Comparison of ENCODE assay signal across 13 cellular contexts in genomic region chr4:7513731-7514130, GRCh38.
DNase-seq lines count a peak whose midpoint lies in the region; ATAC-seq and TF ChIP-seq lines count a peak whose summit lies in the region.
"Had no signal": no experiment of that assay in that cellular context is flagged by ENCODE, and none has a peak within 500 bp of the region (broad histone marks: within the 10 kb centered on the region; RNA-seq: fewer than 3 reads in every experiment).

No MANE protein-coding gene starts in this region.

- intact Hi-C loops in HCT116 (cut with micrococcal nuclease) (no loop called here), uterus (cut with DNase I; ENCODE audit: low total_unique reads) (no loop called here)

- TF ChIP-seq POLR2A in HCT116 (IDR thresholded peaks at IDR 0.05; ENCODE audit: borderline replicate concordance, extremely low read depth, insufficient read depth, insufficient read length), result no peak
- TF ChIP-seq POLR2A in uterus (IDR thresholded peaks at IDR 0.05), result no peak

- POLR2A ChIA-PET in HCT116 (lab: Charles Lee), result no interaction called here

- H3K27me3 ChIP-seq in HCT116 (ENCODE audit: insufficient read depth, low read length) (peaks cover 14% of the 10 kb centered on the region; the same call in 1 of the 2 replicates), uterus (no peaks in the 10 kb centered on the region)

- BruUV-seq in HCT116 (replicated peaks; lab: Mats Ljungman, UMichigan), result no TSS peak

- peak overlapping the region; percentile 20 for H3K4me2 ChIP-seq in HCT116 (ENCODE audit: low read length)
- H3K4me2 ChIP-seq: KMS-11 had no signal

- TF ChIP-seq CTCF in HCT116 (IDR thresholded peaks at IDR 0.05 in 2 of 3, conservative IDR thresholded peaks at IDR 0.05 in 1 of 3; ENCODE audit: borderline replicate concordance in 1 of 3, insufficient read depth in 1 of 3, low read depth in 2 of 3, low read length in 2 of 3) (no peak), uterus (IDR thresholded peaks at IDR 0.05) (no peak)

- H3K4me3 ChIP-seq in HCT116 (replicated peaks in 1 of 2; ENCODE audit: low read depth in 1 of 2, low read length in 2 of 2) (no peak overlapping the region), uterus (no peak overlapping the region)
- H3K4me3 ChIP-seq: esophagus squamous epithelium, HAP-1 had no signal

- H3K36me3 ChIP-seq in HCT116 (ENCODE audit: control insufficient read depth in 1 of 2, insufficient read depth in 2 of 2, low read length in 2 of 2), result no peaks in the 10 kb centered on the region
- no peaks in the 10 kb centered on the region for H3K36me3 ChIP-seq in uterus
- H3K36me3 ChIP-seq: esophagus squamous epithelium, HAP-1 had no signal

- no peak overlapping the region for H3K9ac ChIP-seq in HCT116 (ENCODE audit: low read length)
- H3K9ac ChIP-seq: KMS-11 had no signal

- RAD21 ChIA-PET in HCT116 (lab: Charles Lee; ENCODE audit: low non-redundant PET in 1 of 2, low total read pairs in 2 of 2, uncharacterized antibody in 2 of 2, unreplicated experiment in 2 of 2), result no interaction called here

- H3K27ac ChIP-seq in HCT116 (ENCODE audit: low read depth, low read length), result no peak overlapping the region
- H3K27ac ChIP-seq in uterus, result no peak overlapping the region
- H3K27ac ChIP-seq: esophagus squamous epithelium, KMS-11 had no signal

- H4K20me1 ChIP-seq in HCT116 (ENCODE audit: insufficient read depth), result no peaks in the 10 kb centered on the region

- H3K9me2 ChIP-seq in HCT116 (ENCODE audit: insufficient read depth), result no peaks in the 10 kb centered on the region

- no peaks in the 10 kb centered on the region for H3K79me2 ChIP-seq in HCT116 (ENCODE audit: insufficient read depth, low read length)

- ATAC-seq in HCT116, result peak; percentile 61

- no peaks in the 10 kb centered on the region for H3K9me3 ChIP-seq in HCT116 (ENCODE audit: control insufficient read depth in 1 of 2, insufficient read depth in 1 of 2, low read depth in 1 of 2, low read length in 2 of 2)
- no peaks in the 10 kb centered on the region for H3K9me3 ChIP-seq in uterus
- H3K9me3 ChIP-seq: esophagus squamous epithelium, HAP-1 had no signal

- H3K4me1 ChIP-seq in HCT116 (ENCODE audit: control insufficient read depth in 1 of 2, insufficient read depth in 2 of 2, low read length in 2 of 2) (peaks cover 3 to 11% of the 10 kb centered on the region in 2 experiments; a peak in 3 of 4 replicates), uterus (no peaks in the 10 kb centered on the region)
- H3K4me1 ChIP-seq: HAP-1 had no signal

- no peak for TF ChIP-seq RAD21 in HCT116 (IDR thresholded peaks at IDR 0.05; ENCODE audit: low read depth)

- no peak overlapping the region for H2AFZ ChIP-seq in HCT116 (ENCODE audit: low read depth, low read length, poor library complexity, severe bottlenecking)

- CTCF ChIA-PET in HCT116 (lab: Charles Lee), result no interaction called here

- DNase-seq in HCT116 (ENCODE audit: low read depth, low spot score) (no peak), SW480 (ENCODE audit: low spot score) (peak; percentile 57), hepatic stellate cell (ENCODE audit: low spot score) (peak; percentile 37), GM19240 (ENCODE audit: insufficient read length, low spot score) (no peak), cerebellar nuclear complex (lab: John Stamatoyannopoulos, UW) (no peak), uterus (no peak), HCEC 1CT (no peak)
- DNase-seq: activated CD4-positive, alpha-beta memory T cell treated with anti-CD3 and anti-CD28 coated beads for 36 hours; activated effector memory CD4-positive, alpha-beta T cell treated with anti-CD3 and anti-CD28 coated beads, Interleukin-2, amount 50 U/mL, for 16 hours; esophagus squamous epithelium; NCI-H2107 had no signal

TF ChIP-seq in HCT116, 20 proteins besides CTCF, POLR2A, EP300 and RAD21:
- no peak for TF ChIP-seq CEBPB (IDR thresholded peaks at IDR 0.05; ENCODE audit: low read depth)
- TF ChIP-seq EZH2phosphoT487 (IDR thresholded peaks at IDR 0.05; ENCODE audit: borderline replicate concordance), result no peak
- no peak for TF ChIP-seq ZNF274 (IDR thresholded peaks at IDR 0.05; ENCODE audit: low read depth, low read length)
- no peak for TF ChIP-seq SP1 (IDR thresholded peaks at IDR 0.05; ENCODE audit: low read depth)
- no peak for TF ChIP-seq MAX (IDR thresholded peaks at IDR 0.05)
- TF ChIP-seq ZFX (IDR thresholded peaks at IDR 0.05), result no peak
- TF ChIP-seq FOSL1 (IDR thresholded peaks at IDR 0.05; ENCODE audit: low read depth), result no peak
- no peak for TF ChIP-seq JUND (IDR thresholded peaks at IDR 0.05)

Comparison
In these comparisons a context has a peak if more than half of its experiments do, and no peak if none do; other contexts are left out.
1. DNase-seq: peak in SW480 (single experiment) and hepatic stellate cell (single experiment); none in HCT116 (single experiment), GM19240 (single experiment), cerebellar nuclear complex (0 of 2), uterus (0 of 2) and HCEC 1CT (single experiment).